In genomic region chr17:7242717-7243576, GRCh38 we compare ENCODE assay signal across 8 cellular contexts. TPM values are rescaled to one million over a fixed set of nuclear protein-coding genes. Genes with fewer than 3 reads are reported as not detected.
A peak's percentile ranks its signal among the peaks of the same experiment; 100 is the strongest.
DNase-seq lines count a peak whose midpoint lies in the region; ATAC-seq, FAIRE-seq and TF ChIP-seq lines count a peak whose summit lies in the region.

No MANE protein-coding gene starts in this region.

- H3K27ac ChIP-seq in C4-2B (peak overlapping the region; percentile 94), endothelial cell of umbilical vein (ENCODE audit: insufficient read depth, low read depth, low read length) (peak overlapping the region; percentile 95)

- TF ChIP-seq POLR2A in endothelial cell of umbilical vein (IDR thresholded peaks at IDR 0.05; ENCODE audit: low read depth, low read length) = peak; percentile 89

- peaks cover 23% of the 10 kb centered on the region for H3K4me1 ChIP-seq in endothelial cell of umbilical vein (ENCODE audit: control insufficient read depth, extremely low read depth, insufficient read depth, low read length)

- no peaks in the 10 kb centered on the region for H4K20me1 ChIP-seq in endothelial cell of umbilical vein (replicated peaks; ENCODE audit: control insufficient read depth, extremely low read depth, insufficient read depth, low read length)

- dilution Hi-C loops in endothelial cell of umbilical vein (cut with MboI; ENCODE audit: extremely low pct_ligation_motif_present, low sequenced_read_pairs) = no loop called here

- ATAC-seq in GM19455 (IDR thresholded peaks at IDR 0.05; ENCODE audit: unreplicated experiment) = peak; percentile 41

- DNase-seq in HTR-8/SVneo (ENCODE audit: insufficient read length, low spot score) (peak; percentile 90), NOMO-1 treated with dmso at 0.1 percent for 144 hours (lab: John Stamatoyannopoulos, UW; ENCODE audit: unreplicated experiment) (peak; percentile 89), endothelial cell of umbilical vein (ENCODE audit: low read depth, low spot score) (peak; percentile 96), midbrain (lab: John Stamatoyannopoulos, UW) (peak; percentile 94)
- DNase-seq in activated CD8-positive, alpha-beta memory T cell treated with anti-CD3 and anti-CD28 coated beads, Interleukin-2, amount 50 U/mL, for 4 hours = peak; percentile 91
- DNase-seq in stimulated activated CD8-positive, alpha-beta memory T cell treated with anti-CD3 and anti-CD28 coated beads, Interleukin-15, amount 100 ng/mL, for 4 hours (ENCODE audit: low read depth in 2 of 2) = peak; percentile 85

- H3K79me2 ChIP-seq in endothelial cell of umbilical vein (ENCODE audit: control insufficient read depth, insufficient read depth, low read length) = peaks cover 47% of the 10 kb centered on the region

- CTCF ChIA-PET in endothelial cell of umbilical vein (lab: Charles Lee) = interaction anchor here (1.0 to 3.4 kb wide), 4 partner anchors 9 to 197 kb away, joined by 3 to 24 read pairs (median 12); partner anchors contain the start of genes ACADVL, CTDNEP1, DLG4 and ELP5

- peak overlapping the region; percentile 97 for H3K4me2 ChIP-seq in endothelial cell of umbilical vein (ENCODE audit: insufficient read depth, low read length)

- intact Hi-C loops in endothelial cell of umbilical vein (cut with micrococcal nuclease) = loop anchor here (1.0 to 2.0 kb wide), 2 partner anchors 38 to 53 kb away; partner anchors contain the start of gene SLC2A4

- POLR2A ChIA-PET in endothelial cell of umbilical vein (lab: Charles Lee) = no interaction called here

- no peaks in the 10 kb centered on the region for H3K9me1 ChIP-seq in endothelial cell of umbilical vein (replicated peaks; ENCODE audit: control insufficient read depth, extremely low read depth, insufficient read depth, low read length)

- peak overlapping the region; percentile 92 for H3K9ac ChIP-seq in endothelial cell of umbilical vein (replicated peaks; ENCODE audit: extremely low read depth, insufficient read depth, low read length)

- H3K9me3 ChIP-seq in endothelial cell of umbilical vein (replicated peaks; ENCODE audit: control insufficient read depth, insufficient read depth, low read length) = no peaks in the 10 kb centered on the region

- H3K36me3 ChIP-seq in endothelial cell of umbilical vein (ENCODE audit: control insufficient read depth in 2 of 2, extremely low read depth in 1 of 2, insufficient read depth in 2 of 2, low read length in 2 of 2) = peaks cover 6 to 21% of the 10 kb centered on the region in 2 experiments

- H2AFZ ChIP-seq in endothelial cell of umbilical vein (ENCODE audit: low read depth, low read length) = peak overlapping the region; percentile 96

- H3K27me3 ChIP-seq in endothelial cell of umbilical vein (ENCODE audit: control insufficient read depth in 2 of 2, insufficient read depth in 2 of 2, low read length in 2 of 2) = no peaks in the 10 kb centered on the region

- no peak for TF ChIP-seq CTCF in C4-2B (conservative IDR thresholded peaks at IDR 0.05)
- TF ChIP-seq CTCF in endothelial cell of umbilical vein (IDR thresholded peaks at IDR 0.05; ENCODE audit: extremely low read depth in 1 of 2, insufficient read depth in 1 of 2, low read depth in 1 of 2, low read length in 2 of 2) = no peak

- no peak for FAIRE-seq in HTR-8/SVneo (lab: Jason Lieb, UNC)
- FAIRE-seq in endothelial cell of umbilical vein (lab: Jason Lieb, UNC) = peak; percentile 76

- peak overlapping the region; percentile 19 to 91 (median 65) for H3K4me3 ChIP-seq in endothelial cell of umbilical vein (replicated peaks in 1 of 3; ENCODE audit: insufficient read depth in 1 of 3, low read depth in 1 of 3, low read length in 3 of 3)

- BruUV-seq in endothelial cell of umbilical vein (replicated peaks; lab: Mats Ljungman, UMichigan) = no TSS peak

TF ChIP-seq in endothelial cell of umbilical vein, 7 proteins besides CTCF, POLR2A, EP300 and RAD21:
- TF ChIP-seq POLR2AphosphoS5 (IDR thresholded peaks at IDR 0.05; ENCODE audit: insufficient read depth, low read depth, low read length) = peak; percentile 93
- TF ChIP-seq GATA2 (IDR thresholded peaks at IDR 0.05; ENCODE audit: insufficient read depth, insufficient read length, low read depth, low read length) = no peak
- TF ChIP-seq MYC (IDR thresholded peaks at IDR 0.05; ENCODE audit: low read depth, low read length) = peak; percentile 71
- peak; percentile 94 for TF ChIP-seq MAX (IDR thresholded peaks at IDR 0.05; ENCODE audit: insufficient read depth, insufficient read length)
- no peak for TF ChIP-seq JUN (IDR thresholded peaks at IDR 0.05; ENCODE audit: borderline replicate concordance, insufficient read depth, insufficient read length, low read depth)
- TF ChIP-seq FOS (IDR thresholded peaks at IDR 0.05; ENCODE audit: borderline replicate concordance, insufficient read depth, low read length) = no peak
- no peak for TF ChIP-seq EZH2 (IDR thresholded peaks at IDR 0.05; ENCODE audit: borderline replicate concordance, low read depth, low read length, severe bottlenecking)
TF ChIP-seq in endothelial cell of umbilical vein: peak in this region for 3.

RNA-seq across cellular contexts. Expression of gene GABARAP, which starts 0.7 kb away (rescaled TPM):
- 401 and 403 TPM in 2 replicates for total RNA-seq in endothelial cell of umbilical vein
- 882 and 1,043 TPM in 2 replicates for polyA plus RNA-seq in endothelial cell of umbilical vein
- 988 and 1,063 TPM in 2 replicates for polyA plus RNA-seq in endothelial cell of umbilical vein (2011; cell fraction: cytosol; rRNA removed)
- polyA plus RNA-seq in endothelial cell of umbilical vein (2011; cell fraction: nucleus; rRNA removed) = 256 and 296 TPM in 2 replicates
- polyA plus RNA-seq in endothelial cell of umbilical vein (2012) = 713 and 850 TPM in 2 replicates
- 463 and 560 TPM in 2 replicates for polyA minus RNA-seq in endothelial cell of umbilical vein
- polyA minus RNA-seq in endothelial cell of umbilical vein (2011; cell fraction: cytosol; rRNA and poly(A)+ RNA removed) = 104 TPM
- polyA minus RNA-seq in endothelial cell of umbilical vein (2011; cell fraction: nucleus; rRNA and poly(A)+ RNA removed) = 70.2 and 73.2 TPM in 2 replicates

RNA-seq across cellular contexts. Expression of gene PHF23, which starts 3.7 kb away (rescaled TPM):
- total RNA-seq in endothelial cell of umbilical vein = 54.7 and 56.2 TPM in 2 replicates
- polyA plus RNA-seq in endothelial cell of umbilical vein = 35.6 and 39.0 TPM in 2 replicates
- polyA plus RNA-seq in endothelial cell of umbilical vein (2011; cell fraction: cytosol; rRNA removed) = 47.8 and 49.9 TPM in 2 replicates
- 30.3 and 34.1 TPM in 2 replicates for polyA plus RNA-seq in endothelial cell of umbilical vein (2011; cell fraction: nucleus; rRNA removed)
- 43.1 and 51.2 TPM in 2 replicates for polyA plus RNA-seq in endothelial cell of umbilical vein (2012)
- 49.7 and 70.3 TPM in 2 replicates for polyA minus RNA-seq in endothelial cell of umbilical vein
- 19.5 TPM for polyA minus RNA-seq in endothelial cell of umbilical vein (2011; cell fraction: cytosol; rRNA and poly(A)+ RNA removed)
- 10.4 and 11.5 TPM in 2 replicates for polyA minus RNA-seq in endothelial cell of umbilical vein (2011; cell fraction: nucleus; rRNA and poly(A)+ RNA removed)

RNA-seq across cellular contexts. Expression of gene CTDNEP1, which starts 8.6 kb away (rescaled TPM):
- total RNA-seq in endothelial cell of umbilical vein = 143 and 145 TPM in 2 replicates
- 130 and 137 TPM in 2 replicates for polyA plus RNA-seq in endothelial cell of umbilical vein
- polyA plus RNA-seq in endothelial cell of umbilical vein (2011; cell fraction: cytosol; rRNA removed) = 145 and 152 TPM in 2 replicates
- 102 and 104 TPM in 2 replicates for polyA plus RNA-seq in endothelial cell of umbilical vein (2011; cell fraction: nucleus; rRNA removed)
- polyA plus RNA-seq in endothelial cell of umbilical vein (2012) = 143 and 202 TPM in 2 replicates
- 126 and 155 TPM in 2 replicates for polyA minus RNA-seq in endothelial cell of umbilical vein
- polyA minus RNA-seq in endothelial cell of umbilical vein (2011; cell fraction: cytosol; rRNA and poly(A)+ RNA removed) = 115 TPM
- 33.9 and 56.3 TPM in 2 replicates for polyA minus RNA-seq in endothelial cell of umbilical vein (2011; cell fraction: nucleus; rRNA and poly(A)+ RNA removed)

RNA-seq across cellular contexts. Expression of gene DVL2, which starts 8.6 kb away (rescaled TPM):
- 52.1 and 55.9 TPM in 2 replicates for total RNA-seq in endothelial cell of umbilical vein
- polyA plus RNA-seq in endothelial cell of umbilical vein = 15.8 and 17.2 TPM in 2 replicates
- polyA plus RNA-seq in endothelial cell of umbilical vein (2011; cell fraction: cytosol; rRNA removed) = 6.8 and 7.7 TPM in 2 replicates
- 25.0 and 28.6 TPM in 2 replicates for polyA plus RNA-seq in endothelial cell of umbilical vein (2011; cell fraction: nucleus; rRNA removed)
- polyA plus RNA-seq in endothelial cell of umbilical vein (2012) = 20.7 and 33.1 TPM in 2 replicates
- 41.1 and 45.0 TPM in 2 replicates for polyA minus RNA-seq in endothelial cell of umbilical vein
- polyA minus RNA-seq in endothelial cell of umbilical vein (2011; cell fraction: cytosol; rRNA and poly(A)+ RNA removed) = 12.0 TPM
- 30.8 and 37.6 TPM in 2 replicates for polyA minus RNA-seq in endothelial cell of umbilical vein (2011; cell fraction: nucleus; rRNA and poly(A)+ RNA removed)

RNA-seq across cellular contexts. Expression of gene ELP5, which starts 9.1 kb away (rescaled TPM):
- total RNA-seq in endothelial cell of umbilical vein = 41.6 and 44.4 TPM in 2 replicates
- polyA plus RNA-seq in endothelial cell of umbilical vein = 53.3 and 54.7 TPM in 2 replicates
- 46.2 and 47.9 TPM in 2 replicates for polyA plus RNA-seq in endothelial cell of umbilical vein (2011; cell fraction: cytosol; rRNA removed)
- polyA plus RNA-seq in endothelial cell of umbilical vein (2011; cell fraction: nucleus; rRNA removed) = 46.2 and 47.3 TPM in 2 replicates
- 74.9 and 86.5 TPM in 2 replicates for polyA plus RNA-seq in endothelial cell of umbilical vein (2012)
- 28.5 and 31.9 TPM in 2 replicates for polyA minus RNA-seq in endothelial cell of umbilical vein
- 36.9 TPM for polyA minus RNA-seq in endothelial cell of umbilical vein (2011; cell fraction: cytosol; rRNA and poly(A)+ RNA removed)
- polyA minus RNA-seq in endothelial cell of umbilical vein (2011; cell fraction: nucleus; rRNA and poly(A)+ RNA removed) = 14.5 and 14.6 TPM in 2 replicates

Comparison
In these comparisons a context has a peak if more than half of its experiments do, and no peak if none do; other contexts are left out.
1. Peak in every context shown above with its lines: DNase-seq, ATAC-seq, H3K4me3 ChIP-seq and H3K27ac ChIP-seq.